1 cellular context compared by ENCODE assay signal in genomic region chr6:139152892-139153271, GRCh38.
TF ChIP-seq lines count a peak whose summit lies in the region.

No MANE protein-coding gene starts in this region.

TF ChIP-seq in HEK293, 187 proteins besides CTCF, POLR2A, EP300 and RAD21 (continued from another document):
- TF ChIP-seq, protein P1, sequence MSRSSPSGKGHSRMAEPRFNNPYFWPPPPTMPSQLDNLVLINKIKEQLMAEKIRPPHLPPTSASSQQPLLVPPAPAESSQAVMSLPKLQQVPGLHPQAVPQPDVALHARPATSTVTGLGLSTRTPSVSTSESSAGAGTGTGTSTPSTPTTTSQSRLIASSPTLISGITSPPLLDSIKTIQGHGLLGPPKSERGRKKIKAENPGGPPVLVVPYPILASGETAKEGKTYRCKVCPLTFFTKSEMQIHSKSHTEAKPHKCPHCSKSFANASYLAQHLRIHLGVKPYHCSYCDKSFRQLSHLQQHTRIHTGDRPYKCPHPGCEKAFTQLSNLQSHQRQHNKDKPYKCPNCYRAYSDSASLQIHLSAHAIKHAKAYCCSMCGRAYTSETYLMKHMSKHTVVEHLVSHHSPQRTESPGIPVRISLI (tag by site-specific recombination; IDR thresholded peaks at IDR 0.05): no peak
- TF ChIP-seq KLF10 (tag by site-specific recombination; IDR thresholded peaks at IDR 0.05) (no peak), MZF1 (tag by site-specific recombination; IDR thresholded peaks at IDR 0.05; ENCODE audit: borderline replicate concordance) (no peak), ZNF2 (tag by site-specific recombination; IDR thresholded peaks at IDR 0.05) (no peak), ZNF239 (tag by site-specific recombination; IDR thresholded peaks at IDR 0.05) (no peak), ZNF184 (tag by site-specific recombination; IDR thresholded peaks at IDR 0.05) (no peak), ZNF843 (tag by site-specific recombination; IDR thresholded peaks at IDR 0.05) (no peak), ZBTB48 (tag by site-specific recombination; IDR thresholded peaks at IDR 0.05) (no peak), ZNF138 (tag by site-specific recombination; IDR thresholded peaks at IDR 0.05; ENCODE audit: borderline replicate concordance) (no peak), GLIS1 (tag by site-specific recombination; IDR thresholded peaks at IDR 0.05) (no peak), ZFP69B (tag by site-specific recombination; IDR thresholded peaks at IDR 0.05) (no peak), ZNF747 (tag by site-specific recombination; IDR thresholded peaks at IDR 0.05) (no peak), ZNF366 (tag by site-specific recombination; conservative IDR thresholded peaks at IDR 0.05) (no peak), SCRT1 (tag by site-specific recombination; IDR thresholded peaks at IDR 0.05; ENCODE audit: borderline replicate concordance) (no peak)
- TF ChIP-seq, protein P2, sequence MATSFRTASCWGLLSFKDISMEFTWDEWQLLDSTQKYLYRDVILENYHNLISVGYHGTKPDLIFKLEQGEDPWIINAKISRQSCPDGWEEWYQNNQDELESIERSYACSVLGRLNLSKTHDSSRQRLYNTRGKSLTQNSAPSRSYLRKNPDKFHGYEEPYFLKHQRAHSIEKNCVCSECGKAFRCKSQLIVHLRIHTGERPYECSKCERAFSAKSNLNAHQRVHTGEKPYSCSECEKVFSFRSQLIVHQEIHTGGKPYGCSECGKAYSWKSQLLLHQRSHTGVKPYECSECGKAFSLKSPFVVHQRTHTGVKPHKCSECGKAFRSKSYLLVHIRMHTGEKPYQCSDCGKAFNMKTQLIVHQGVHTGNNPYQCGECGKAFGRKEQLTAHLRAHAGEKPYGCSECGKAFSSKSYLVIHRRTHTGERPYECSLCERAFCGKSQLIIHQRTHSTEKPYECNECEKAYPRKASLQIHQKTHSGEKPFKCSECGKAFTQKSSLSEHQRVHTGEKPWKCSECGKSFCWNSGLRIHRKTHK (tag by site-specific recombination; IDR thresholded peaks at IDR 0.05): no peak
